In genomic region chr15:41961014-41961518, GRCh38 we compare ENCODE assay signal across 16 cellular contexts. TPM values are rescaled to one million over a fixed set of nuclear protein-coding genes. Genes with fewer than 3 reads are reported as not detected.
DNase-seq lines count a peak whose midpoint lies in the region; ATAC-seq and TF ChIP-seq lines count a peak whose summit lies in the region.
"Had no signal": no experiment of that assay in that cellular context is flagged by ENCODE, and none has a peak within 500 bp of the region (broad histone marks: within the 10 kb centered on the region; RNA-seq: fewer than 3 reads in every experiment).

No MANE protein-coding gene starts in this region.

- H3K9me3 ChIP-seq in RWPE2 (ENCODE audit: severe bottlenecking) (no peaks in the 10 kb centered on the region), hepatocyte (ENCODE audit: low read depth) (no peaks in the 10 kb centered on the region)
- H3K9me3 ChIP-seq: SJSA1 had no signal

- H3K4me1 ChIP-seq in RWPE2 (ENCODE audit: insufficient read depth, poor library complexity, severe bottlenecking) (peaks cover 18% of the 10 kb centered on the region), hepatocyte (ENCODE audit: insufficient read depth) (peaks cover 28% of the 10 kb centered on the region)

- H2AFZ ChIP-seq in hepatocyte, result no peak overlapping the region

- H3K36me3 ChIP-seq in RWPE2 (ENCODE audit: low read depth), result peaks cover 28% of the 10 kb centered on the region
- H3K36me3 ChIP-seq in hepatocyte (replicated peaks; ENCODE audit: insufficient read depth, low read depth), result no peaks in the 10 kb centered on the region

- ATAC-seq in RWPE2 (ENCODE audit: low read depth), result peak; percentile 37; the same call in 2 of the 3 replicates
- no peak for ATAC-seq in GM18868 (IDR thresholded peaks at IDR 0.05; ENCODE audit: unreplicated experiment)

- peak overlapping the region; percentile 33 for H3K27ac ChIP-seq in RWPE2 (ENCODE audit: poor library complexity, severe bottlenecking)
- H3K27ac ChIP-seq in hepatocyte, result peak overlapping the region; percentile 91
- H3K27ac ChIP-seq in caudate nucleus (ENCODE audit: low read depth, low read length), result no peak overlapping the region
- H3K27ac ChIP-seq: SJSA1 had no signal

- H4K20me1 ChIP-seq in hepatocyte (ENCODE audit: insufficient read depth, poor library complexity, severe bottlenecking), result no peaks in the 10 kb centered on the region

- H3K4me3 ChIP-seq in RWPE2 (ENCODE audit: severe bottlenecking) (no peak overlapping the region), hepatocyte (no peak overlapping the region)
- H3K4me3 ChIP-seq: SJSA1 had no signal

- TF ChIP-seq CTCF in RWPE2 (IDR thresholded peaks at IDR 0.05; ENCODE audit: poor library complexity, severe bottlenecking), result no peak
- TF ChIP-seq CTCF in hepatocyte (IDR thresholded peaks at IDR 0.05; ENCODE audit: poor library complexity), result no peak

- 20% methylated on average over 2 of the region's 2 CpGs for WGBS in hepatocyte (ENCODE audit: low lambda C conversion rate, missing lambda C conversion rate)

- no peaks in the 10 kb centered on the region for H3K9me2 ChIP-seq in hepatocyte (replicated peaks; ENCODE audit: insufficient read depth)

- peaks cover 57% of the 10 kb centered on the region for H3K79me2 ChIP-seq in hepatocyte

- H3K27me3 ChIP-seq in RWPE2 (ENCODE audit: insufficient read depth, poor library complexity, severe bottlenecking) (no peaks in the 10 kb centered on the region), hepatocyte (no peaks in the 10 kb centered on the region)
- H3K27me3 ChIP-seq: SJSA1 had no signal

- peak overlapping the region; percentile 56 for H3K4me2 ChIP-seq in hepatocyte

- DNase-seq in EH (ENCODE audit: low read depth), result peak; percentile 18
- DNase-seq in RWPE2 (ENCODE audit: low spot score), result no peak
- peak; percentile 66 for DNase-seq in hepatocyte (ENCODE audit: low spot score)
- peak; percentile 71 for DNase-seq in renal cortical epithelial cell (ENCODE audit: low read depth)
- DNase-seq in activated CD4-positive, alpha-beta T cell treated with anti-CD3 and anti-CD28 coated beads, Interleukin-2, amount 50 U/mL, for 4 hours, result no peak
- DNase-seq in AML-193 (lab: John Stamatoyannopoulos, UW), result no peak
- DNase-seq in caudate nucleus (lab: John Stamatoyannopoulos, UW), result no peak
- DNase-seq: activated CD4-positive, alpha-beta T cell treated with anti-CD3 and anti-CD28 coated beads, Interleukin-2, amount 50 U/mL, for 48 hours; amygdala; DND-41; effector CD4-positive, alpha-beta T cell; NCI-H2081 treated with DMSO at 0.1 percent for 48 hours had no signal

RNA-seq across cellular contexts. Expression of gene EHD4, which starts 11.3 kb away (rescaled TPM):
- 26.4 and 27.3 TPM in 2 replicates for total RNA-seq in hepatocyte
- polyA plus RNA-seq in hepatocyte, result 30.9 and 34.7 TPM in 2 replicates
- total RNA-seq in renal cortical epithelial cell, result 55.9 and 57.1 TPM in 2 replicates

RNA-seq across cellular contexts. Expression of gene PLA2G4E, which starts 59.8 kb away (rescaled TPM):
- total RNA-seq in hepatocyte (0.07 and 0.20 TPM in 2 replicates), renal cortical epithelial cell (not detected in 2 replicates)
- 0.54 TPM in 1 of 2 replicates, not detected in the other for polyA plus RNA-seq in hepatocyte
- total RNA-seq: activated T-helper 2 cell treated with anti-CD3 and anti-CD28 coated beads, Interferon-gamma antibody, Interleukin-2, Interleukin-4, amounts not matched to agents 10 μg/mL and 5 μg/mL and 100 μg/mL, durations not matched to agents 14 hours and 24 hours and 36 hours; SJSA1 had no signal
- polyA plus RNA-seq: BJ had no signal

Comparison
In these comparisons a context has a peak if more than half of its experiments do, and no peak if none do; other contexts are left out.
1. DNase-seq: peak in EH (single experiment), hepatocyte (single experiment) and renal cortical epithelial cell (single experiment); none in RWPE2 (single experiment), activated CD4-positive, alpha-beta T cell treated with anti-CD3 and anti-CD28 coated beads, Interleukin-2, amount 50 U/mL, for 4 hours (0 of 2), AML-193 (0 of 2) and caudate nucleus (0 of 61).